ENCODE assay signal across 8 cellular contexts in the genomic region with DNA sequence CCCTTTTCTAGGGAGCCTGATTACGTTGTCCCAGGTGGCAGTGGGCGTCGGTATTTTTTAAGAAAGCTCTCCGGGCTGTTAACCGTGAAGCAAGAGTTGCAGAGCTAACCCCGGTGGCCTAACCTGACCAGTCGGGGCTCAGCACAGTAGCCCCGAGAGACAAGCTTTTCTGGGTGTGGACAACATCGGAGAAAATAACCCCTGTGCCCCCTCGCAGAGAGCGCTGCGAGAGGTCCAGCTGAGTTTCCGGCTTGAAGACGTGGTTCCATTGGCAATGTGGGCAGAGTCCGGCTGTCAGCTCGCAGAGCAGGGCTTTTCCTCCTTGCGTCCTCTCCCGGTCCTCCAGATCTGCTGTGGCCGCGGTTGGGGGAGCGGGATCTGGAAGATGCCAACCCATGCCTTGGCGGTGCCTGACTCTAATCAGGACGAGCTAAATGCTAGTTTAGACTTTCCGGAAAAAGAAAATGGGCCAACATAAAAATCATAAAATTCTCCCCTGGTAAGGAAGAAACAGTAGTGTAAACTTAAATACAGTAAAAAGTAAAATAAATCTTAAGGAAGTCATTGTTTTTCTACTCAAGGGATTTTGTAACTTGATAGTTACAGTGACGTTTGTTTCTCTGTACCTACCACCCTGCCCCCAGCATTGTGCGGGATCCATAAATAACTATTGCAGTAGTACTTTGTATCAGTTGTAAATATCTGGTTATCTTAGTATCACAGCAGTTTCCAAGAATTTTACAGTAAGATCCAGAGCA. TPM values are rescaled to one million over a fixed set of nuclear protein-coding genes. Genes with fewer than 3 reads are reported as not detected.
A peak's percentile ranks its signal among the peaks of the same experiment; 100 is the strongest.
DNase-seq lines count a peak whose midpoint lies in the region; ATAC-seq and TF ChIP-seq lines count a peak whose summit lies in the region.

No MANE protein-coding gene starts in this region.

- no peak for TF ChIP-seq CTCF in colonic mucosa (IDR thresholded peaks at IDR 0.05)

- H3K36me3 Mint-ChIP-seq in stimulated activated memory B cell treated with anti-CD40 and anti-IgM and Interleukin-4, amounts not matched to agents 10 μg/mL and 1 μg/mL and 100 μg/mL, for 72 hours = peaks cover 12% of the 10 kb centered on the region

- peak overlapping the region; percentile 69 for H3K27ac Mint-ChIP-seq in stimulated activated memory B cell treated with anti-CD40 and anti-IgM and Interleukin-4, amounts not matched to agents 10 μg/mL and 1 μg/mL and 100 μg/mL, for 72 hours

- H3K36me3 ChIP-seq in colonic mucosa = no peaks in the 10 kb centered on the region

- peak overlapping the region; percentile 86 for H3K4me3 Mint-ChIP-seq in stimulated activated memory B cell treated with anti-CD40 and anti-IgM and Interleukin-4, amounts not matched to agents 10 μg/mL and 1 μg/mL and 100 μg/mL, for 72 hours

- H3K9ac ChIP-seq in colonic mucosa (ENCODE audit: low read depth in 2 of 2, low read length in 2 of 2) = peak overlapping the region; percentile 65 to 95

- no peaks in the 10 kb centered on the region for H3K9me3 Mint-ChIP-seq in stimulated activated memory B cell treated with anti-CD40 and anti-IgM and Interleukin-4, amounts not matched to agents 10 μg/mL and 1 μg/mL and 100 μg/mL, for 72 hours

- peak overlapping the region; percentile 66 for H3K4me3 ChIP-seq in colonic mucosa

- ATAC-seq in GM19438 (IDR thresholded peaks at IDR 0.05; ENCODE audit: low read depth, unreplicated experiment) = peak; percentile 55
- peak; percentile 38 for ATAC-seq in HG03442 (IDR thresholded peaks at IDR 0.05; ENCODE audit: unreplicated experiment)
- peak; percentile 45 for ATAC-seq in left lobe of liver
- peak; percentile 67 for ATAC-seq in stimulated activated memory B cell treated with anti-CD40 and anti-IgM and Interleukin-4, amounts not matched to agents 10 μg/mL and 1 μg/mL and 100 μg/mL, for 72 hours

- peak overlapping the region; percentile 80 for H3K27ac ChIP-seq in colonic mucosa

- H3K27me3 Mint-ChIP-seq in stimulated activated memory B cell treated with anti-CD40 and anti-IgM and Interleukin-4, amounts not matched to agents 10 μg/mL and 1 μg/mL and 100 μg/mL, for 72 hours = no peaks in the 10 kb centered on the region

- DNase-seq in DMS153 treated with DMSO at 0.1 percent for 48 hours (lab: John Stamatoyannopoulos, UW; ENCODE audit: unreplicated experiment) = peak; percentile 52
- peak; percentile 70 for DNase-seq in RPMI7951 (ENCODE audit: low read depth)
- peak; percentile 70 for DNase-seq in colonic mucosa
- DNase-seq in left lobe of liver (ENCODE audit: low spot score) = no peak
- DNase-seq in activated CD4-positive, CD25-positive, alpha-beta regulatory T cell treated with anti-CD3 and anti-CD28 coated beads, Interleukin-2, amount 50 U/mL, for 72 hours = no peak

- H3K4me1 Mint-ChIP-seq in stimulated activated memory B cell treated with anti-CD40 and anti-IgM and Interleukin-4, amounts not matched to agents 10 μg/mL and 1 μg/mL and 100 μg/mL, for 72 hours = peaks cover 12% of the 10 kb centered on the region

- no peaks in the 10 kb centered on the region for H3K27me3 ChIP-seq in colonic mucosa

- no peaks in the 10 kb centered on the region for H3K4me1 ChIP-seq in colonic mucosa

- intact Hi-C loops in colonic mucosa (cut with DNase I) = loop anchor here (10.0 kb wide), 1 partner anchor 64 kb away; no protein-coding TSS in a partner anchor

- H3K9me3 ChIP-seq in colonic mucosa = no peaks in the 10 kb centered on the region

RNA-seq across cellular contexts. Expression of gene PLA2G12A, which starts 0.6 kb away (rescaled TPM):
- 9.1 and 62.4 TPM in 2 replicates for total RNA-seq in RPMI7951 (2014; rRNA removed; shearing (Covaris generic))
- 10 to 100 TPM; 46.9 to 55.1 TPM for total RNA-seq in colonic mucosa
- total RNA-seq in left lobe of liver = 38.9 TPM

RNA-seq across cellular contexts. Expression of gene CASP6, which starts 27.2 kb away (rescaled TPM):
- 36.6 and 37.5 TPM in 2 replicates for total RNA-seq in RPMI7951 (2014; rRNA removed; shearing (Covaris generic))
- total RNA-seq in colonic mucosa = 100 to 1,000 TPM; 110 to 115 TPM
- 16.5 TPM for total RNA-seq in left lobe of liver

Comparison
In these comparisons a context has a peak if more than half of its experiments do, and no peak if none do; other contexts are left out.
1. DNase-seq: peak in DMS153 treated with DMSO at 0.1 percent for 48 hours (single experiment), RPMI7951 (single experiment) and colonic mucosa (single experiment); none in left lobe of liver (single experiment) and activated CD4-positive, CD25-positive, alpha-beta regulatory T cell treated with anti-CD3 and anti-CD28 coated beads, Interleukin-2, amount 50 U/mL, for 72 hours (single experiment).
2. Peak in every context shown above with its lines, with median percentiles within 50 percentile points of each other: ATAC-seq.